In the genomic region with DNA sequence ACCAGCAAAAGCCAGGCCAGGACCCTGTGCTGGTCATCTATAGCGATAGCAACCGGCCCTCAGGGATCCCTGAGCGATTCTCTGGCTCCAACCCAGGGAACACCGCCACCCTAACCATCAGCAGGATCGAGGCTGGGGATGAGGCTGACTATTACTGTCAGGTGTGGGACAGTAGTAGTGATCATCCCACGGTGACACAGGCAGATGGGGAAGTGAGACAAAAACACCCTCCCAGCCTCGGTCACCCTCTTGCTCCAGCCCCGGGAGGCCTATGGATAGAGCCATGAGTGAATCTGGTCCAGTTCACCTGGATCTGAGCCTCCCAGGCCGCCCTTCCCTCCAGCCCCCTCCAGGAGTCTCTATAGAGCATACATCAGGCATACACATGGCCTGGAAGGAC, we compare ENCODE assay signal across 14 cellular contexts.
"Had no signal": no experiment of that assay in that cellular context is flagged by ENCODE, and none has a peak within 500 bp of the region (broad histone marks: within the 10 kb centered on the region; RNA-seq: fewer than 3 reads in every experiment).

No MANE protein-coding gene starts in this region.

- H3K4me3 Mint-ChIP-seq: activated T-helper 17 cell treated with anti-CD3 and anti-CD28 coated beads, Interleukin-2, amount 50 U/mL, for 72 hours; T-cell had no signal

- H3K27me3 ChIP-seq: adrenal gland had no signal

- H3K9me3 ChIP-seq: adrenal gland, stomach had no signal

- DNase-seq: activated CD4-positive, alpha-beta T cell treated with anti-CD3 and anti-CD28 coated beads, Interleukin-2, amount 50 U/mL, for 1 hour; activated naive CD4-positive, alpha-beta T cell treated with anti-CD3 and anti-CD28 coated beads, Interleukin-2, amount 50 U/mL, for 16 hours; activated T-cell treated with anti-CD3 and anti-CD28 coated beads for 4 hours; caudate nucleus; cortex of kidney; effector memory CD4-positive, alpha-beta T cell; left colon; mammary epithelial cell; stimulated activated CD4-positive, alpha-beta T cell treated with anti-CD3 and anti-CD28 coated beads, Interleukin-12 subunit alpha, Interleukin-12 subunit beta, amount 100 ng/mL, for 4 hours; stimulated activated CD8-positive, alpha-beta memory T cell treated with anti-CD3 and anti-CD28 coated beads, Interleukin-4, amount 100 ng/mL, for 48 hours; stomach; T-cell had no signal

- H3K9me3 Mint-ChIP-seq: activated T-helper 17 cell treated with anti-CD3 and anti-CD28 coated beads, Interleukin-2, amount 50 U/mL, for 72 hours; T-cell had no signal

- H3K36me3 Mint-ChIP-seq: T-cell had no signal

- H3K4me3 ChIP-seq: adrenal gland, stomach had no signal

- H3K4me1 ChIP-seq: adrenal gland had no signal

- H3K27ac ChIP-seq: adrenal gland, stomach had no signal

- H3K4me1 Mint-ChIP-seq: activated T-helper 17 cell treated with anti-CD3 and anti-CD28 coated beads, Interleukin-2, amount 50 U/mL, for 72 hours had no signal

- H3K36me3 ChIP-seq: adrenal gland, stomach had no signal

- ATAC-seq: activated T-helper 17 cell treated with anti-CD3 and anti-CD28 coated beads, Interleukin-2, amount 50 U/mL, for 72 hours; left colon; T-cell had no signal

- H3K27ac Mint-ChIP-seq: activated T-helper 17 cell treated with anti-CD3 and anti-CD28 coated beads, Interleukin-2, amount 50 U/mL, for 72 hours had no signal
